In the genomic region with DNA sequence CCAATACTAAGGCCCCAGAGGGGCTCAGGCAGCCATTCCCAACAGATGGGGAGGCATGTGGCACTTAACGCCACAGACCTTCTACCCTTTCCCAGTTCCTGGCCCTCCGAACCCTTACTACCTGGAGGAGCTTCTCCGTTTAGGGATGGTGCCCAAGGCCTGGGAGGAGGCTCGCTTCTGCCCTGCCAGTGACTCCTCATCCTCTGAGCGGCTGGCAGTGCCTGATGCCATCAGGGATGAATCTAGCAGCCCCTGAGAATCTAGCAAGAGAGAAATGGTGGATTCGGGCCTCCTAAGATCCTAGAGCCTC, we compare ENCODE assay signal across 15 cellular contexts. TPM values are rescaled to one million over a fixed set of nuclear protein-coding genes. Genes with fewer than 3 reads are reported as not detected.
DNase-seq lines count a peak whose midpoint lies in the region; ATAC-seq and TF ChIP-seq lines count a peak whose summit lies in the region.
"Had no signal": no experiment of that assay in that cellular context is flagged by ENCODE, and none has a peak within 500 bp of the region (broad histone marks: within the 10 kb centered on the region; RNA-seq: fewer than 3 reads in every experiment).

No MANE protein-coding gene starts in this region.

- no peak overlapping the region for H3K9ac ChIP-seq in DND-41 (ENCODE audit: low read depth, low read length)

- no peaks in the 10 kb centered on the region for H3K9me3 Mint-ChIP-seq in activated naive CD4-positive, alpha-beta T cell treated with anti-CD3 and anti-CD28 coated beads, Interleukin-2, amount 10 ng/mL, durations not matched to agents 7 days and 5 days
- H3K9me3 Mint-ChIP-seq in central memory CD8-positive, alpha-beta T cell = no peaks in the 10 kb centered on the region
- H3K9me3 Mint-ChIP-seq in neural crest cell (no peaks in the 10 kb centered on the region), osteocyte (ENCODE audit: unreplicated experiment) (no peaks in the 10 kb centered on the region)

- DNase-seq in activated naive CD4-positive, alpha-beta T cell treated with anti-CD3 and anti-CD28 coated beads, Interleukin-2, amount 10 ng/mL, durations not matched to agents 7 days and 5 days = no peak
- DNase-seq in activated naive CD4-positive, alpha-beta T cell treated with Interleukin-2 at 50 U/mL for 16 hours = no peak
- DNase-seq in DND-41 = no peak
- DNase-seq in central memory CD8-positive, alpha-beta T cell (ENCODE audit: low spot score in 2 of 2) = no peak
- DNase-seq in neural crest cell (ENCODE audit: low read depth, low spot score) = no peak
- no peak for DNase-seq in osteocyte (ENCODE audit: extremely low spot score, unreplicated experiment)
- no peak for DNase-seq in central memory CD4-positive, alpha-beta T cell
- DNase-seq in NCI-H2029 (lab: John Stamatoyannopoulos, UW) = no peak
- DNase-seq: activated CD4-positive, alpha-beta T cell treated with anti-CD3 and anti-CD28 coated beads for 4 hours; NCI-H1417; NCI-H748 treated with DMSO at 0.1 percent for 48 hours; right lobe of liver; stomach had no signal

- CTCF ChIA-PET in activated naive CD4-positive, alpha-beta T cell treated with anti-CD3 and anti-CD28 coated beads, Interleukin-2, amount 10 ng/mL, durations not matched to agents 7 days and 5 days (lab: Charles Lee) = interaction anchor here (0.6 to 6.4 kb wide), 4 partner anchors 12 to 53 kb away, joined by 4 to 42 read pairs (median 8); no protein-coding TSS in a partner anchor

- peaks cover 41% of the 10 kb centered on the region for H3K36me3 Mint-ChIP-seq in activated naive CD4-positive, alpha-beta T cell treated with anti-CD3 and anti-CD28 coated beads, Interleukin-2, amount 10 ng/mL, durations not matched to agents 7 days and 5 days
- peaks cover 43% of the 10 kb centered on the region for H3K36me3 Mint-ChIP-seq in central memory CD8-positive, alpha-beta T cell (ENCODE audit: insufficient read depth)
- H3K36me3 Mint-ChIP-seq in neural crest cell (ENCODE audit: low read depth) (peaks cover 3% of the 10 kb centered on the region), osteocyte (ENCODE audit: unreplicated experiment) (peaks cover 18% of the 10 kb centered on the region)

- no peaks in the 10 kb centered on the region for H3K9me3 ChIP-seq in DND-41 (ENCODE audit: insufficient read depth, low read length, severe bottlenecking)
- H3K9me3 ChIP-seq: right lobe of liver, stomach, vagina had no signal

- ATAC-seq in DND-41 (ENCODE audit: insufficient read depth, low read depth) = no peak
- ATAC-seq in central memory CD8-positive, alpha-beta T cell (replicated peaks; ENCODE audit: extremely low read depth, poor library complexity, severe bottlenecking) = no peak
- ATAC-seq: right lobe of liver had no signal

- peak overlapping the region; percentile 48 for H3K4me3 Mint-ChIP-seq in activated naive CD4-positive, alpha-beta T cell treated with anti-CD3 and anti-CD28 coated beads, Interleukin-2, amount 10 ng/mL, durations not matched to agents 7 days and 5 days
- H3K4me3 Mint-ChIP-seq in central memory CD8-positive, alpha-beta T cell = peak overlapping the region; percentile 40
- H3K4me3 Mint-ChIP-seq in neural crest cell (peak overlapping the region; percentile 49), osteocyte (ENCODE audit: unreplicated experiment) (no peak overlapping the region)

- no peak overlapping the region for H3K4me3 ChIP-seq in DND-41 (ENCODE audit: low read depth in 1 of 2, low read length in 2 of 2)
- H3K4me3 ChIP-seq: right lobe of liver, SK-N-MC, vagina had no signal

- peaks cover 15% of the 10 kb centered on the region for H4K20me1 ChIP-seq in DND-41 (ENCODE audit: insufficient read depth, low read length)

- H3K27ac ChIP-seq in DND-41 (ENCODE audit: low read length) = no peak overlapping the region
- H3K27ac ChIP-seq: right lobe of liver, SK-N-MC, stomach, vagina had no signal

- H3K27me3 Mint-ChIP-seq in activated naive CD4-positive, alpha-beta T cell treated with anti-CD3 and anti-CD28 coated beads, Interleukin-2, amount 10 ng/mL, durations not matched to agents 7 days and 5 days = no peaks in the 10 kb centered on the region
- H3K27me3 Mint-ChIP-seq in central memory CD8-positive, alpha-beta T cell = no peaks in the 10 kb centered on the region
- H3K27me3 Mint-ChIP-seq in neural crest cell (ENCODE audit: low read depth) (no peaks in the 10 kb centered on the region), osteocyte (ENCODE audit: unreplicated experiment) (no peaks in the 10 kb centered on the region)

- peaks cover 55% of the 10 kb centered on the region for H3K36me3 ChIP-seq in DND-41 (ENCODE audit: insufficient read depth, low read length)

- peaks cover 68% of the 10 kb centered on the region for H3K4me1 Mint-ChIP-seq in activated naive CD4-positive, alpha-beta T cell treated with anti-CD3 and anti-CD28 coated beads, Interleukin-2, amount 10 ng/mL, durations not matched to agents 7 days and 5 days
- H3K4me1 Mint-ChIP-seq in central memory CD8-positive, alpha-beta T cell = peaks cover 53% of the 10 kb centered on the region
- H3K4me1 Mint-ChIP-seq in neural crest cell = peaks cover 25% of the 10 kb centered on the region
- H3K4me1 Mint-ChIP-seq in osteocyte (ENCODE audit: unreplicated experiment) = peaks cover 22% of the 10 kb centered on the region

- TF ChIP-seq CTCF in DND-41 (IDR thresholded peaks at IDR 0.05; ENCODE audit: borderline replicate concordance, extremely low read depth, low read length, poor library complexity, severe bottlenecking) (no peak), neural crest cell (conservative IDR thresholded peaks at IDR 0.05) (no peak), osteocyte (IDR thresholded peaks at IDR 0.05) (no peak)

- H3K27me3 ChIP-seq in DND-41 (ENCODE audit: insufficient read depth, low read length, poor library complexity) = no peaks in the 10 kb centered on the region
- H3K27me3 ChIP-seq: right lobe of liver, stomach, vagina had no signal

- H3K27ac Mint-ChIP-seq in activated naive CD4-positive, alpha-beta T cell treated with anti-CD3 and anti-CD28 coated beads, Interleukin-2, amount 10 ng/mL, durations not matched to agents 7 days and 5 days = no peak overlapping the region
- H3K27ac Mint-ChIP-seq in central memory CD8-positive, alpha-beta T cell (ENCODE audit: low read depth) = no peak overlapping the region
- H3K27ac Mint-ChIP-seq in neural crest cell (ENCODE audit: unreplicated experiment) = peak overlapping the region; percentile 67
- H3K27ac Mint-ChIP-seq in osteocyte (ENCODE audit: unreplicated experiment) = no peak overlapping the region

- peaks cover 51% of the 10 kb centered on the region for H3K79me2 ChIP-seq in DND-41 (ENCODE audit: insufficient read depth, low read length)

- H3K4me1 ChIP-seq in DND-41 (ENCODE audit: insufficient read depth, low read length) = peaks cover 42% of the 10 kb centered on the region

- H2AFZ ChIP-seq in DND-41 (ENCODE audit: low read depth, low read length) = no peak overlapping the region

- peak overlapping the region; percentile 90; the same call in 1 of the 2 replicates for H3K4me2 ChIP-seq in DND-41 (ENCODE audit: insufficient read depth, low read length)

RNA-seq across cellular contexts. Expression of a gene that starts 2.0 kb away (rescaled TPM):
- total RNA-seq in neural crest cell (89.6 and 95.3 TPM in 2 replicates), osteocyte (61.6 and 69.3 TPM in 2 replicates)

RNA-seq across cellular contexts. Expression of a gene that starts 27.1 kb away (rescaled TPM):
- total RNA-seq in neural crest cell (0.16 and 0.34 TPM in 2 replicates), osteocyte (0.35 TPM in 1 of 2 replicates, not detected in the other)
- total RNA-seq: vagina had no signal

RNA-seq across cellular contexts. Expression of a gene that starts 39.5 kb away (rescaled TPM):
- total RNA-seq in neural crest cell (0.28 TPM in 1 of 2 replicates, not detected in the other), osteocyte (0.30 and 0.50 TPM in 2 replicates)
- total RNA-seq: vagina had no signal

RNA-seq across cellular contexts. Expression of a gene that starts 57.5 kb away (rescaled TPM):
- total RNA-seq in neural crest cell (24.4 and 27.0 TPM in 2 replicates), osteocyte (25.6 and 28.9 TPM in 2 replicates)
